23 cellular contexts compared by ENCODE assay signal in the genomic region with DNA sequence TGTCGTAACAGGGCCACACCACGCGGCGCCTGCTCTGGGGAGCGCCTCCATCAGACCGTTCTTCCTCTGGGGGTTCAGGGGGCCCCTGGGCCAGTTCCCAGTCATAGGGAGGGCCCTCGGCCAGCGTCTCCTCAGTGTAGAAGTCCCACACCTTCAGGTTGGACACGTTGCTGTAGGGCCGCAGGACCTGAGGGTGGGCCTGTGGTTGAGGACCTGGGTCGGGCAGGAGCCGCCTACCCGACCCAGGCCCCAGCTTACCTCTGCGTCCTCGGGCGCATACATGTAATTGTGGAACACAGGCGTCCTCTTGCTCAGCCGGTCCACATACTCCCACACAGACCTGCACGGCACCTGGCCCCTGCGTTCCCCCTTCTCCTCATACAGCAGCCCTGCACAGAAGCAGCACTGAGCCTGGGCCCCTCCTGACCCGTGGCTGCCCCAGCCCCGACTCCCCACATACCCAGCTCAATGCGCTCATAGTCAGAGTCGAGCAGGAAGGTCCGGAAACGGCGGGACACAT. TPM values are rescaled to one million over a fixed set of nuclear protein-coding genes. Genes with fewer than 3 reads are reported as not detected.
"Had no signal": no experiment of that assay in that cellular context is flagged by ENCODE, and none has a peak within 500 bp of the region (broad histone marks: within the 10 kb centered on the region; RNA-seq: fewer than 3 reads in every experiment).

No MANE protein-coding gene starts in this region.

- H3K9me3 ChIP-seq: colonic mucosa, neutrophil, spleen had no signal

- H3K4me3 Mint-ChIP-seq: endodermal cell, nephron had no signal

- H3K27me3 Mint-ChIP-seq: naive B cell had no signal

- H3K4me1 Mint-ChIP-seq: endodermal cell, nephron had no signal

- H3K4me3 ChIP-seq: colonic mucosa, hepatocyte, lung, spleen had no signal

- H3K9me3 Mint-ChIP-seq: endodermal cell, naive B cell, nephron had no signal

- ATAC-seq: left colon, left ventricle myocardium superior, sciatic nerve had no signal

- H2AFZ ChIP-seq: hepatocyte had no signal

- H3K79me2 ChIP-seq: hepatocyte had no signal

- H3K27ac ChIP-seq: colonic mucosa, hepatocyte, neutrophil, spleen had no signal

- DNase-seq: colonic mucosa; dermis blood vessel endothelial cell; endodermal cell; foreskin melanocyte; head of caudate nucleus; left colon; left ventricle myocardium superior; mesendoderm; naive B cell; spleen; stimulated activated CD4-positive, alpha-beta T cell treated with anti-CD3 and anti-CD28 coated beads, Interleukin-15, amount 100 ng/mL, for 24 hours; stimulated activated CD4-positive, alpha-beta T cell treated with anti-CD3 and anti-CD28 coated beads, Interleukin-1b, Interleukin-23, amount 100 ng/mL, for 48 hours; stimulated activated CD4-positive, alpha-beta T cell treated with anti-CD3 and anti-CD28 coated beads, Interleukin-4, amount 100 ng/mL, for 24 hours; stimulated activated naive CD4-positive, alpha-beta T cell treated with Interleukin-2 at 50 U/mL for 16 hours; trophoblast cell had no signal

- H3K27me3 ChIP-seq: colonic mucosa, hepatocyte, neutrophil, spleen had no signal

- H3K4me2 ChIP-seq: hepatocyte had no signal

- H3K4me1 ChIP-seq: colonic mucosa had no signal

- H3K27ac Mint-ChIP-seq: endodermal cell, nephron had no signal

RNA-seq across cellular contexts. Expression of gene ADM2, which starts 26.7 kb away (rescaled TPM):
- total RNA-seq: left ventricle myocardium superior had no signal

RNA-seq across cellular contexts. Expression of gene MIOX, which starts 32.0 kb away (rescaled TPM):
- total RNA-seq: colonic mucosa, dermis blood vessel endothelial cell, endodermal cell, hepatocyte, left colon, left ventricle myocardium superior, lung, osteoblast, pulmonary artery endothelial cell, sciatic nerve, skeletal muscle tissue had no signal
